In the genomic region with DNA sequence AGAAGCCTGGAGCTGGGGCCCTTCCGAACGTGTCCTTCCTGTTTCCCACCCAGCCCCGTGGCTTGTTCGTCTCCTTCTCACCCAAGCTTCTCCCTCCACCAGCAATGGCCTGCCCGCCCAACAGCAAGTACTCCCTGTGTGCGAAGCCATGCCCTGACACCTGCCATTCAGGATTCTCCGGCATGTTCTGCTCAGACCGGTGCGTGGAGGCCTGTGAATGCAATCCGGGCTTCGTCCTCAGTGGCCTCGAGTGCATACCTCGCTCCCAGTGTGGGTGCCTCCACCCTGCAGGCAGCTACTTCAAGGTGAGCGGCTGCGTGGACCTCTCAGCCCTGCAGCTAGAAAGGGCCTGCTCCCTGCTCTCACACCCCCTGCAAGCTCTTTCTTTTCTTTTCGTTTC, we compare ENCODE assay signal across 16 cellular contexts. TPM values are rescaled to one million over a fixed set of nuclear protein-coding genes. Genes with fewer than 3 reads are reported as not detected.
DNase-seq lines count a peak whose midpoint lies in the region; ATAC-seq, FAIRE-seq and TF ChIP-seq lines count a peak whose summit lies in the region.
"Had no signal": no experiment of that assay in that cellular context is flagged by ENCODE, and none has a peak within 500 bp of the region (broad histone marks: within the 10 kb centered on the region; RNA-seq: fewer than 3 reads in every experiment).

No MANE protein-coding gene starts in this region.

- H3K9ac ChIP-seq in H9 (ENCODE audit: extremely low read depth, insufficient read length, low read length) (no peak overlapping the region), H1 (replicated peaks in 1 of 4; ENCODE audit: extremely low read depth in 1 of 4, low read depth in 3 of 4, low read length in 3 of 4) (no peak overlapping the region), neural progenitor cell (no peak overlapping the region), SK-N-SH (no peak overlapping the region)

- H2AK5ac ChIP-seq in H9 (ENCODE audit: insufficient read length, low read length): no peak overlapping the region
- H2AK5ac ChIP-seq in H1 (ENCODE audit: low read depth, low read length): no peak overlapping the region

- no peaks in the 10 kb centered on the region for H3K9me2 ChIP-seq in SK-N-SH

- H3T11ph ChIP-seq in H9 (ENCODE audit: low read length): no peak overlapping the region

- no CpG with 5 or more reads among the region's 16 CpGs for WGBS in H9 (ENCODE audit: extremely low coverage, insufficient read length, low lambda C conversion rate)
- 89% methylated on average over 16 of the region's 16 CpGs; no CpG with 5 or more reads in 1 of the 2 experiments for WGBS in H1 (ENCODE audit: extremely low coverage in 1 of 2, insufficient coverage in 1 of 2, insufficient read length in 1 of 2, insufficient replicate concordance in 2 of 2, low coverage in 1 of 2, low lambda C conversion rate in 2 of 2, missing lambda C conversion rate in 1 of 2), 2 experiments
- 63% methylated on average over 16 of the region's 16 CpGs for WGBS in suprapubic skin
- 83% methylated on average over 16 of the region's 16 CpGs for WGBS in SK-N-SH (ENCODE audit: low lambda C conversion rate)

- H3K9me3 ChIP-seq in H9 (ENCODE audit: control insufficient read depth, low read depth, low read length) (no peaks in the 10 kb centered on the region), H1 (ENCODE audit: insufficient read depth in 2 of 2, low read depth in 1 of 2, low read length in 1 of 2) (no peaks in the 10 kb centered on the region), neural progenitor cell (ENCODE audit: low read depth) (no peaks in the 10 kb centered on the region), suprapubic skin (no peaks in the 10 kb centered on the region), SK-N-SH (no peaks in the 10 kb centered on the region)

- H2AFZ ChIP-seq in H9 (ENCODE audit: low read length): no peak overlapping the region
- H2AFZ ChIP-seq in H1 (ENCODE audit: low read length): no peak overlapping the region
- no peak overlapping the region for H2AFZ ChIP-seq in neural progenitor cell (replicated peaks)
- no peak overlapping the region for H2AFZ ChIP-seq in SK-N-SH (ENCODE audit: low read depth)

- H4K5ac ChIP-seq in H9 (ENCODE audit: insufficient read length, low read depth, low read length): no peak overlapping the region
- no peak overlapping the region for H4K5ac ChIP-seq in H1 (ENCODE audit: insufficient read length, low read depth, low read length)

- no peaks in the 10 kb centered on the region for H3K27me3 ChIP-seq in H9 (ENCODE audit: insufficient read depth, low read length)
- H3K27me3 ChIP-seq in H1 (replicated peaks in 1 of 4; ENCODE audit: control insufficient read depth in 3 of 4, extremely low read depth in 1 of 4, insufficient read depth in 3 of 4, low read length in 3 of 4): no peaks in the 10 kb centered on the region; a peak in 1 of 7 replicates
- no peaks in the 10 kb centered on the region for H3K27me3 ChIP-seq in neural progenitor cell
- H3K27me3 ChIP-seq in suprapubic skin: no peaks in the 10 kb centered on the region
- H3K27me3 ChIP-seq in SK-N-SH (ENCODE audit: insufficient read depth): peaks cover 62% of the 10 kb centered on the region

- H3F3A ChIP-seq in neural progenitor cell (ENCODE audit: low read depth) (no peaks in the 10 kb centered on the region), SK-N-SH (replicated peaks; ENCODE audit: insufficient read depth) (no peaks in the 10 kb centered on the region)

- no peak for FAIRE-seq in H1 (lab: Jason Lieb, UNC)

- H4K20me1 ChIP-seq in H9 (ENCODE audit: control insufficient read depth, insufficient read depth, insufficient read length) (no peaks in the 10 kb centered on the region), H1 (replicated peaks in 1 of 2; ENCODE audit: control insufficient read depth in 1 of 2, insufficient read depth in 2 of 2, low read length in 2 of 2) (no peaks in the 10 kb centered on the region), neural progenitor cell (ENCODE audit: low read depth) (no peaks in the 10 kb centered on the region), SK-N-SH (ENCODE audit: insufficient read depth) (no peaks in the 10 kb centered on the region)

- peaks cover 0 to 17% of the 10 kb centered on the region in 2 experiments; a peak in 2 of 4 replicates for H3K4me1 Mint-ChIP-seq in H9
- peaks cover 5% of the 10 kb centered on the region for H3K4me1 Mint-ChIP-seq in neural progenitor cell
- no peaks in the 10 kb centered on the region for H3K4me1 Mint-ChIP-seq in activated naive CD4-positive, alpha-beta T cell treated with anti-CD3 and anti-CD28 coated beads for 36 hours (ENCODE audit: low read depth)
- no peaks in the 10 kb centered on the region for H3K4me1 Mint-ChIP-seq in stimulated activated naive B cell treated with anti-CD40 and anti-IgM and Interleukin-4, amounts not matched to agents 10 μg/mL and 1 μg/mL and 100 μg/mL, for 72 hours

- H3K27me3 Mint-ChIP-seq in H9 (ENCODE audit: low read depth) (peaks cover 14% of the 10 kb centered on the region), neural progenitor cell (ENCODE audit: insufficient read depth, low read depth) (peaks cover 8% of the 10 kb centered on the region)
- no peaks in the 10 kb centered on the region for H3K27me3 Mint-ChIP-seq in activated naive CD4-positive, alpha-beta T cell treated with anti-CD3 and anti-CD28 coated beads for 36 hours (ENCODE audit: low read depth)
- peaks cover 22 to 23% of the 10 kb centered on the region in 2 donors for H3K27me3 Mint-ChIP-seq in stimulated activated naive B cell treated with anti-CD40 and anti-IgM and Interleukin-4, amounts not matched to agents 10 μg/mL and 1 μg/mL and 100 μg/mL, for 72 hours
- H3K27me3 Mint-ChIP-seq: CD4-positive, alpha-beta T cell had no signal

- no peak for ATAC-seq in stimulated activated naive B cell treated with anti-CD40 and anti-IgM and Interleukin-4, amounts not matched to agents 10 μg/mL and 1 μg/mL and 100 μg/mL, for 72 hours (replicated peaks)

- H3K4me1 ChIP-seq in H9 (ENCODE audit: insufficient read depth, low read length) (no peaks in the 10 kb centered on the region), H1 (replicated peaks in 1 of 4; ENCODE audit: control insufficient read depth in 3 of 4, insufficient read depth in 4 of 4, low read length in 3 of 4) (peaks cover 0 to 2% (median 0%) of the 10 kb centered on the region in 4 experiments; a peak in 3 of 7 replicates), neural progenitor cell (peaks cover 4% of the 10 kb centered on the region), suprapubic skin (peaks cover 4% of the 10 kb centered on the region), SK-N-SH (ENCODE audit: control insufficient read depth in 1 of 2, insufficient read depth in 2 of 2, low read depth in 1 of 2, low read length in 1 of 2) (no peaks in the 10 kb centered on the region)

- H2BK120ac ChIP-seq in H9 (ENCODE audit: low read depth, low read length, poor library complexity, severe bottlenecking) (no peak overlapping the region), H1 (replicated peaks; ENCODE audit: low read depth, low read length) (no peak overlapping the region)

- no peak overlapping the region for H3K56ac ChIP-seq in H9 (ENCODE audit: insufficient read length, low read depth, low read length)
- H3K56ac ChIP-seq in H1 (replicated peaks; ENCODE audit: insufficient read length, low read depth, low read length): no peak overlapping the region

- no peak overlapping the region for H2BK15ac ChIP-seq in H9 (ENCODE audit: low read depth, low read length)
- peak overlapping the region; percentile 36; the same call in 1 of the 2 replicates for H2BK15ac ChIP-seq in H1 (ENCODE audit: low read length)

- H3K4me2 ChIP-seq in H9 (ENCODE audit: insufficient read depth, insufficient read length, low read length) (no peak overlapping the region), H1 (ENCODE audit: insufficient read depth in 1 of 2, low read depth in 2 of 2, low read length in 2 of 2) (no peak overlapping the region), neural progenitor cell (no peak overlapping the region), SK-N-SH (no peak overlapping the region)

- no peak overlapping the region; the same call in 1 of the 2 replicates for H3K14ac ChIP-seq in H9 (ENCODE audit: insufficient read depth, low read length)
- H3K14ac ChIP-seq in H1 (ENCODE audit: insufficient read length): no peak overlapping the region

- H3K23me2 ChIP-seq in H9 (ENCODE audit: insufficient read length, low read depth, low read length, poor library complexity, severe bottlenecking): no peaks in the 10 kb centered on the region
- 0 out of 2 replicates have a peak, but pooled peaks cover 1% of the 10 kb centered on the region for H3K23me2 ChIP-seq in H1 (ENCODE audit: low read depth, low read length)

- POLR2A ChIA-PET in H1 (lab: Charles Lee; ENCODE audit: partially characterized antibody): interaction anchor here (0.7 to 1.6 kb wide), 4 partner anchors 10 to 72 kb away, joined by 3 to 5 read pairs (median 3); no protein-coding TSS in a partner anchor
- POLR2A ChIA-PET in SK-N-SH (lab: Yijun Ruan, JAX): no interaction called here

- H2BK20ac ChIP-seq in H9 (ENCODE audit: low read depth, low read length, poor library complexity, severe bottlenecking) (no peak overlapping the region), H1 (ENCODE audit: low read length) (no peak overlapping the region)

- H3K18ac ChIP-seq in H9 (ENCODE audit: insufficient read length, low read depth, low read length) (no peak overlapping the region), H1 (ENCODE audit: extremely low read depth, low read length) (no peak overlapping the region)

- H3K79me2 ChIP-seq in H9 (ENCODE audit: insufficient read depth, low read length) (no peaks in the 10 kb centered on the region), H1 (ENCODE audit: control insufficient read depth in 1 of 2, insufficient read depth in 2 of 2, low read length in 2 of 2) (no peaks in the 10 kb centered on the region), neural progenitor cell (ENCODE audit: low read depth) (no peaks in the 10 kb centered on the region), SK-N-SH (ENCODE audit: insufficient read depth) (no peaks in the 10 kb centered on the region)

- DNase-seq in H9: no peak
- DNase-seq in H1 (ENCODE audit: low read depth in 1 of 2, low spot score in 2 of 2): no peak
- no peak for DNase-seq in neural progenitor cell (ENCODE audit: low spot score)
- DNase-seq in suprapubic skin (ENCODE audit: low spot score in 2 of 2): no peak
- DNase-seq in NCI-H1092 treated with DMSO at 0.1 percent for 48 hours (lab: John Stamatoyannopoulos, UW): no peak
- DNase-seq in activated naive CD4-positive, alpha-beta T cell treated with anti-CD3 and anti-CD28 coated beads for 36 hours: no peak
- no peak for DNase-seq in stimulated activated naive B cell treated with anti-CD40 and anti-IgM and Interleukin-4, amounts not matched to agents 10 μg/mL and 1 μg/mL and 100 μg/mL, for 72 hours
- no peak for DNase-seq in SK-N-SH
- DNase-seq: ACHN; C1 segment of cervical spinal cord; Calu3; CD4-positive, alpha-beta T cell; DMS 273 treated with DMSO at 0.1 percent for 48 hours had no signal

- TF ChIP-seq EP300 in H1 (IDR thresholded peaks at IDR 0.05; ENCODE audit: borderline replicate concordance in 1 of 2, low read depth in 2 of 2, low read length in 2 of 2) (no peak), suprapubic skin (IDR thresholded peaks at IDR 0.05) (no peak), SK-N-SH (IDR thresholded peaks at IDR 0.05; ENCODE audit: borderline replicate concordance in 1 of 2, low read depth in 1 of 2, low read length in 1 of 2) (no peak)

- H3K4me3 Mint-ChIP-seq in H9 (no peak overlapping the region; a peak in 1 of 5 replicates), neural progenitor cell (no peak overlapping the region)
- H3K4me3 Mint-ChIP-seq in activated naive CD4-positive, alpha-beta T cell treated with anti-CD3 and anti-CD28 coated beads for 36 hours: no peak overlapping the region
- no peak overlapping the region for H3K4me3 Mint-ChIP-seq in stimulated activated naive B cell treated with anti-CD40 and anti-IgM and Interleukin-4, amounts not matched to agents 10 μg/mL and 1 μg/mL and 100 μg/mL, for 72 hours
- H3K4me3 Mint-ChIP-seq: CD4-positive, alpha-beta T cell had no signal

- TF ChIP-seq CTCF in H9 (conservative IDR thresholded peaks at IDR 0.05): no peak
- no peak for TF ChIP-seq CTCF in H1 (IDR thresholded peaks at IDR 0.05; ENCODE audit: control extremely low read depth in 1 of 3, insufficient read depth in 1 of 3, low read depth in 1 of 3, low read length in 3 of 3)
- TF ChIP-seq CTCF in neural progenitor cell (IDR thresholded peaks at IDR 0.05): no peak
- TF ChIP-seq CTCF in suprapubic skin (IDR thresholded peaks at IDR 0.05): no peak
- no peak for TF ChIP-seq CTCF in SK-N-SH (IDR thresholded peaks at IDR 0.05)

- H3K23ac ChIP-seq in H9 (ENCODE audit: insufficient read length, low read depth, low read length) (no peak overlapping the region), H1 (ENCODE audit: insufficient read length) (no peak overlapping the region)

- H3K27ac Mint-ChIP-seq in H9 (peak overlapping the region in 2 of 3 experiments; percentile 36 to 84; a peak in 2 of 7 replicates), neural progenitor cell (peak overlapping the region; percentile 91)
- no peak overlapping the region for H3K27ac Mint-ChIP-seq in activated naive CD4-positive, alpha-beta T cell treated with anti-CD3 and anti-CD28 coated beads for 36 hours
- no peak overlapping the region for H3K27ac Mint-ChIP-seq in stimulated activated naive B cell treated with anti-CD40 and anti-IgM and Interleukin-4, amounts not matched to agents 10 μg/mL and 1 μg/mL and 100 μg/mL, for 72 hours
- H3K27ac Mint-ChIP-seq: CD4-positive, alpha-beta T cell had no signal

- TF ChIP-seq RAD21 in H1 (IDR thresholded peaks at IDR 0.05 in 1 of 2, conservative IDR thresholded peaks at IDR 0.05 in 1 of 2; ENCODE audit: low read depth in 2 of 2, low read length in 2 of 2) (no peak), SK-N-SH (IDR thresholded peaks at IDR 0.05; ENCODE audit: low read length) (no peak)

- no peak for TF ChIP-seq POLR2A in H1 (IDR thresholded peaks at IDR 0.05; ENCODE audit: control extremely low read depth in 1 of 2, low read depth in 2 of 2, low read length in 2 of 2)
- no peak for TF ChIP-seq POLR2A in suprapubic skin (IDR thresholded peaks at IDR 0.05)

- no peaks in the 10 kb centered on the region for H3K79me1 ChIP-seq in H9 (ENCODE audit: insufficient read depth, low read depth, low read length, poor library complexity, severe bottlenecking)
- H3K79me1 ChIP-seq in H1 (ENCODE audit: low read depth, low read length): no peaks in the 10 kb centered on the region

- no peaks in the 10 kb centered on the region; a peak in 1 of 5 replicates for H3K9me3 Mint-ChIP-seq in H9
- H3K9me3 Mint-ChIP-seq in neural progenitor cell: no peaks in the 10 kb centered on the region
- H3K9me3 Mint-ChIP-seq in activated naive CD4-positive, alpha-beta T cell treated with anti-CD3 and anti-CD28 coated beads for 36 hours: no peaks in the 10 kb centered on the region
- H3K9me3 Mint-ChIP-seq in stimulated activated naive B cell treated with anti-CD40 and anti-IgM and Interleukin-4, amounts not matched to agents 10 μg/mL and 1 μg/mL and 100 μg/mL, for 72 hours: no peaks in the 10 kb centered on the region
- H3K9me3 Mint-ChIP-seq: CD4-positive, alpha-beta T cell had no signal

- H2BK12ac ChIP-seq in H9 (ENCODE audit: insufficient read length, low read depth, low read length) (no peak overlapping the region), H1 (ENCODE audit: low read depth, low read length) (no peak overlapping the region; the same call in 1 of the 2 replicates)

- intact Hi-C loops in activated naive CD4-positive, alpha-beta T cell treated with anti-CD3 and anti-CD28 coated beads for 36 hours (cut with micrococcal nuclease): no loop called here

- H4K91ac ChIP-seq in H9 (ENCODE audit: insufficient read length, low read depth, low read length) (no peak overlapping the region), H1 (replicated peaks; ENCODE audit: insufficient read length, low read length) (no peak overlapping the region)

- H3K4ac ChIP-seq in H9 (ENCODE audit: low read depth, low read length): no peak overlapping the region
- no peak overlapping the region for H3K4ac ChIP-seq in H1 (replicated peaks; ENCODE audit: insufficient read length, low read depth, low read length)

- no peak overlapping the region for H3K27ac ChIP-seq in H9 (ENCODE audit: insufficient read length, low read depth, low read length)
- H3K27ac ChIP-seq in H1 (ENCODE audit: low read depth, low read length): no peak overlapping the region
- no peak overlapping the region for H3K27ac ChIP-seq in neural progenitor cell
- H3K27ac ChIP-seq in suprapubic skin: peak overlapping the region; percentile 80
- H3K27ac ChIP-seq in SK-N-SH (ENCODE audit: low read depth in 2 of 2, low read length in 1 of 2): no peak overlapping the region

- H3K4me3 ChIP-seq in H1 (ENCODE audit: extremely low read depth in 1 of 4, insufficient read depth in 2 of 4, low read depth in 3 of 4, low read length in 4 of 4) (no peak overlapping the region), neural progenitor cell (no peak overlapping the region), suprapubic skin (no peak overlapping the region), SK-N-SH (ENCODE audit: low read depth in 2 of 2, low read length in 1 of 2) (no peak overlapping the region)

- H2BK5ac ChIP-seq in H9 (ENCODE audit: insufficient read length, low read length) (no peak overlapping the region), H1 (ENCODE audit: low read depth, low read length) (peak overlapping the region; percentile 40; the same call in 1 of the 2 replicates)

- H4K8ac ChIP-seq in H9 (replicated peaks; ENCODE audit: insufficient read length, low read depth, low read length) (no peak overlapping the region), H1 (ENCODE audit: extremely low read depth, insufficient read depth, low read length) (no peak overlapping the region)

- no peaks in the 10 kb centered on the region for H3K36me3 Mint-ChIP-seq in H9 (ENCODE audit: insufficient read depth in 1 of 3, low read depth in 3 of 3)
- H3K36me3 Mint-ChIP-seq in neural progenitor cell: no peaks in the 10 kb centered on the region
- no peaks in the 10 kb centered on the region for H3K36me3 Mint-ChIP-seq in activated naive CD4-positive, alpha-beta T cell treated with anti-CD3 and anti-CD28 coated beads for 36 hours (ENCODE audit: low read depth)
- no peaks in the 10 kb centered on the region for H3K36me3 Mint-ChIP-seq in stimulated activated naive B cell treated with anti-CD40 and anti-IgM and Interleukin-4, amounts not matched to agents 10 μg/mL and 1 μg/mL and 100 μg/mL, for 72 hours

- H3K36me3 ChIP-seq in H1 (ENCODE audit: control insufficient read depth in 2 of 4, insufficient read depth in 4 of 4, low read length in 3 of 4) (no peaks in the 10 kb centered on the region), neural progenitor cell (no peaks in the 10 kb centered on the region), suprapubic skin (no peaks in the 10 kb centered on the region), SK-N-SH (replicated peaks in 1 of 2; ENCODE audit: control insufficient read depth in 1 of 2, insufficient read depth in 2 of 2, low read length in 1 of 2) (no peaks in the 10 kb centered on the region)

- CTCF ChIA-PET in H1 (lab: Charles Lee; ENCODE audit: partially characterized antibody): interaction anchor here (0.6 to 2.6 kb wide), 13 partner anchors 9 to 221 kb away, joined by 3 to 10 read pairs (median 4); no protein-coding TSS in a partner anchor
- CTCF ChIA-PET in activated naive CD4-positive, alpha-beta T cell treated with anti-CD3 and anti-CD28 coated beads for 36 hours (lab: Charles Lee): no interaction called here
- CTCF ChIA-PET in SK-N-SH (lab: Yijun Ruan, JAX): interaction anchor here (0.7 to 3.0 kb wide), 6 partner anchors 9 to 293 kb away, joined by 3 to 15 read pairs (median 3); partner anchors contain the start of gene SLC12A9

RNA-seq across cellular contexts. Expression of gene ZAN, which starts 31.9 kb away (rescaled TPM):
- total RNA-seq in H9 (2021) (not detected in 2 replicates), neural progenitor cell (ENCODE audit: low replicate concordance) (0.03 TPM in 1 of 2 replicates, not detected in the other), suprapubic skin (under 1 TPM; 0.08 to 0.42 (median 0.20) TPM)
- 0.04 TPM in 1 of 2 replicates, not detected in the other for total RNA-seq in H1 (2021; fragmentation: NEBNext Ultra II Directional; extraction: Animal tissue kit (Norgen Biotek cat#: 25700))
- polyA plus RNA-seq in H1 (2011; rRNA removed) (0.02 and 0.05 TPM in 2 replicates), SK-N-SH (2012; rRNA removed) (not detected in 2 replicates)
- 0.03 TPM for polyA plus RNA-seq in H1 (2011; cell fraction: cytosol; rRNA removed)
- 0.04 TPM for polyA plus RNA-seq in H1 (2011; cell fraction: nucleus; rRNA removed)
- 0.01 to 0.05 TPM in 2 of 4 replicates, not detected in the others for polyA plus RNA-seq in H1 (2012, experiment 1 of 2)
- polyA plus RNA-seq in H1 (2012, experiment 2 of 2): not detected
- polyA plus RNA-seq in H1 (2013, experiment 1 of 2): 0.02 TPM
- polyA plus RNA-seq in H1 (2013, experiment 2 of 2): 0.02 TPM
- 0.02 and 0.03 TPM in 2 replicates for polyA minus RNA-seq in H1 (2011; rRNA and poly(A)+ RNA removed)
- not detected for polyA minus RNA-seq in H1 (2011; cell fraction: cytosol; rRNA and poly(A)+ RNA removed)
- polyA minus RNA-seq in H1 (2011; cell fraction: nucleus; rRNA and poly(A)+ RNA removed): not detected
- not detected for total RNA-seq in activated naive CD4-positive, alpha-beta T cell treated with anti-CD3 and anti-CD28 coated beads for 36 hours
- polyA plus RNA-seq in SK-N-SH (2012; cell fraction: cytosol; rRNA removed): not detected in 2 replicates
- not detected in 2 replicates for polyA plus RNA-seq in SK-N-SH (2012; cell fraction: nucleus; rRNA removed)
- total RNA-seq: A172; Calu3; CD4-positive, alpha-beta T cell; Daoy had no signal

RNA-seq across cellular contexts. Expression of gene EPO, which starts 45.0 kb away (rescaled TPM):
- total RNA-seq in H9 (2021) (0.33 and 0.44 TPM in 2 replicates), neural progenitor cell (ENCODE audit: low replicate concordance) (0.09 and 0.58 TPM in 2 replicates), suprapubic skin (under 1 TPM in 1 of 4 donors, not detected in 3; 0.97 TPM)
- 0.48 and 0.95 TPM in 2 replicates for total RNA-seq in H1 (2021; fragmentation: NEBNext Ultra II Directional; extraction: Animal tissue kit (Norgen Biotek cat#: 25700))
- polyA plus RNA-seq in H1 (2011; rRNA removed) (0.42 and 0.67 TPM in 2 replicates), SK-N-SH (2012; rRNA removed) (not detected in 2 replicates)
- 0.52 TPM for polyA plus RNA-seq in H1 (2011; cell fraction: cytosol; rRNA removed)
- 0.67 TPM for polyA plus RNA-seq in H1 (2011; cell fraction: nucleus; rRNA removed)
- 0.52 to 0.85 TPM (median 0.65 TPM) in 4 replicates for polyA plus RNA-seq in H1 (2012, experiment 1 of 2)
- polyA plus RNA-seq in H1 (2012, experiment 2 of 2): 0.62 TPM
- 0.69 TPM for polyA plus RNA-seq in H1 (2013, experiment 1 of 2)
- polyA plus RNA-seq in H1 (2013, experiment 2 of 2): 0.83 TPM
- polyA minus RNA-seq in H1 (2011; rRNA and poly(A)+ RNA removed): 0.41 TPM in 1 of 2 replicates, not detected in the other
- polyA minus RNA-seq in H1 (2011; cell fraction: cytosol; rRNA and poly(A)+ RNA removed): not detected
- polyA minus RNA-seq in H1 (2011; cell fraction: nucleus; rRNA and poly(A)+ RNA removed): not detected
- not detected for total RNA-seq in activated naive CD4-positive, alpha-beta T cell treated with anti-CD3 and anti-CD28 coated beads for 36 hours
- polyA plus RNA-seq in SK-N-SH (2012; cell fraction: cytosol; rRNA removed): 0.03 TPM in 1 of 2 replicates, not detected in the other
- polyA plus RNA-seq in SK-N-SH (2012; cell fraction: nucleus; rRNA removed): 0.18 and 0.32 TPM in 2 replicates
- total RNA-seq: A172; Calu3; CD4-positive, alpha-beta T cell; Daoy; H7 had no signal

RNA-seq across cellular contexts. Expression of gene POP7, which starts 59.3 kb away (rescaled TPM):
- 96.7 and 96.9 TPM in 2 replicates for total RNA-seq in H9 (2021)
- total RNA-seq in H1 (2021; fragmentation: NEBNext Ultra II Directional; extraction: Animal tissue kit (Norgen Biotek cat#: 25700)): 92.5 and 96.7 TPM in 2 replicates
- 135 and 205 TPM in 2 replicates for polyA plus RNA-seq in H1 (2011; rRNA removed)
- 130 TPM for polyA plus RNA-seq in H1 (2011; cell fraction: cytosol; rRNA removed)
- 92.8 TPM for polyA plus RNA-seq in H1 (2011; cell fraction: nucleus; rRNA removed)
- polyA plus RNA-seq in H1 (2012, experiment 1 of 2): 80.0 to 112 TPM (median 103 TPM) in 4 replicates
- polyA plus RNA-seq in H1 (2012, experiment 2 of 2): 129 TPM
- polyA plus RNA-seq in H1 (2013, experiment 1 of 2): 94.1 TPM
- 93.8 TPM for polyA plus RNA-seq in H1 (2013, experiment 2 of 2)
- polyA minus RNA-seq in H1 (2011; rRNA and poly(A)+ RNA removed): 21.6 and 21.8 TPM in 2 replicates
- 35.0 TPM for polyA minus RNA-seq in H1 (2011; cell fraction: cytosol; rRNA and poly(A)+ RNA removed)
- polyA minus RNA-seq in H1 (2011; cell fraction: nucleus; rRNA and poly(A)+ RNA removed): 34.4 TPM
- total RNA-seq in neural progenitor cell (ENCODE audit: low replicate concordance): 19.4 and 55.1 TPM in 2 replicates
- total RNA-seq in suprapubic skin: 10 to 100 TPM; 39.4 to 55.8 (median 47.6) TPM
- total RNA-seq in activated naive CD4-positive, alpha-beta T cell treated with anti-CD3 and anti-CD28 coated beads for 36 hours: 10 to 100 TPM; 23.2 to 29.6 TPM
- polyA plus RNA-seq in SK-N-SH (2012; rRNA removed): 63.8 and 81.8 TPM in 2 replicates
- polyA plus RNA-seq in SK-N-SH (2012; cell fraction: cytosol; rRNA removed): 46.0 and 60.0 TPM in 2 replicates
- 30.7 and 40.4 TPM in 2 replicates for polyA plus RNA-seq in SK-N-SH (2012; cell fraction: nucleus; rRNA removed)

Comparison
In these comparisons a context has a peak if more than half of its experiments do, and no peak if none do; other contexts are left out.
1. H3K27ac Mint-ChIP-seq: peak in H9 (2 of 3) and neural progenitor cell (single experiment); none in activated naive CD4-positive, alpha-beta T cell treated with anti-CD3 and anti-CD28 coated beads for 36 hours (single experiment) and stimulated activated naive B cell treated with anti-CD40 and anti-IgM and Interleukin-4, amounts not matched to agents 10 μg/mL and 1 μg/mL and 100 μg/mL, for 72 hours (single experiment).